In the genomic region with DNA sequence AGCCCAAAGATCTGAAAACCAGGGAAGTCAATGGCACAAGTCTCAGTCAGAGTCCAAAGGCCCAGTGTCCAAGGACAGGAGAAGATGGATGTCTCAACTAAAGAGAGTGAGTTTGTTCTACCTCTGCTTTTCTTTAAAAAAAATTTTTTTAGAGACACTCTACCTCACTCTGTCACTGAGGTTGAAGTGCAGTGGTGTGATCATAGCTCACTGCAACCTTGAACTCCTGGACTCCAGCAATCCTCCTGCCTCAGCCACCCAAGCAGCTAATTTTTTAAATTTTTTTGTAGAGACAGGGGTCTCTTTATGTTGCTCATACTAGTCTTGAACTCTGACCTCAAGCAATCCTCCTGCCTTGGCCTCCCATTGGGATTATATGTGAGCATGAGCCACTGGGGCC, we compare ENCODE assay signal across 27 cellular contexts.
"Had no signal": no experiment of that assay in that cellular context is flagged by ENCODE, and none has a peak within 500 bp of the region (broad histone marks: within the 10 kb centered on the region; RNA-seq: fewer than 3 reads in every experiment).

No MANE protein-coding gene starts in this region.

- H3K4me3 ChIP-seq: stomach, suprapubic skin, testis, thoracic aorta, thyroid gland, tibial artery, tibial nerve, transverse colon, upper lobe of left lung, upper lobe of right lung, uterus, vagina had no signal

- H3K36me3 ChIP-seq: stomach, suprapubic skin, thoracic aorta, thyroid gland, tibial artery, tibial nerve, transverse colon, upper lobe of left lung, upper lobe of right lung, uterus, vagina had no signal

- H3K4me1 ChIP-seq: stomach, suprapubic skin, testis, tibial artery, tibial nerve, transverse colon, upper lobe of left lung, upper lobe of right lung, uterus, vagina had no signal

- H3K27me3 ChIP-seq: stomach, suprapubic skin, testis, thyroid gland, tibial artery, tibial nerve, transverse colon, upper lobe of left lung, upper lobe of right lung, uterus, vagina had no signal

- H3K9me3 ChIP-seq: stomach, suprapubic skin, testis, thoracic aorta, thyroid gland, tibial artery, transverse colon, upper lobe of right lung, uterus, vagina had no signal

- ATAC-seq: stimulated activated effector memory CD8-positive, alpha-beta T cell treated with anti-CD3 and anti-CD28 coated beads, Interleukin-12 subunit alpha, Interleukin-12 subunit beta, amount 100 ng/mL, for 72 hours; stimulated activated memory B cell treated with anti-CD40 and anti-IgM and Interleukin-4, amounts not matched to agents 10 μg/mL and 1 μg/mL and 100 μg/mL, for 72 hours; stimulated activated naive B cell treated with anti-CD40 and anti-IgM and Interleukin-4, amounts not matched to agents 10 μg/mL and 1 μg/mL and 100 μg/mL, for 72 hours; stimulated activated naive CD8-positive, alpha-beta T cell treated with anti-CD3 and anti-CD28 coated beads, Interleukin-15, amount 100 ng/mL, for 72 hours; stimulated activated naive CD8-positive, alpha-beta T cell treated with anti-CD3 and anti-CD28 coated beads, Interleukin-15, Interleukin-2, amounts not matched to agents 100 U/mL and 50 U/mL, for 24 hours; upper lobe of right lung had no signal

- DNase-seq: stimulated activated CD4-positive, alpha-beta T cell treated with anti-CD3 and anti-CD28 coated beads, Interleukin-2, amount 100 ng/mL, for 48 hours; stimulated activated CD4-positive, alpha-beta T cell treated with anti-CD3 and anti-CD28 coated beads, Interleukin-4, amount 100 ng/mL, for 1 hour; stimulated activated CD4-positive, alpha-beta T cell treated with anti-CD3 and anti-CD28 coated beads, Interleukin-4, amount 100 ng/mL, for 24 hours; stimulated activated CD4-positive, alpha-beta T cell treated with anti-CD3 and anti-CD28 coated beads, Interleukin-4, amount 100 ng/mL, for 4 hours; stimulated activated CD8-positive, alpha-beta memory T cell treated with anti-CD3 and anti-CD28 coated beads, Interleukin-4, amount 100 ng/mL, for 48 hours; stimulated activated naive B cell treated with anti-CD40 and anti-IgM and Interleukin-4, amounts not matched to agents 10 μg/mL and 1 μg/mL and 100 μg/mL, for 72 hours; stimulated activated naive CD4-positive, alpha-beta T cell; stimulated activated naive CD4-positive, alpha-beta T cell treated with Interleukin-2 at 50 U/mL for 16 hours; stimulated activated naive CD8-positive, alpha-beta T cell treated with anti-CD3 and anti-CD28 coated beads, Interleukin-15, amount 100 ng/mL, for 72 hours; stimulated activated naive CD8-positive, alpha-beta T cell treated with anti-CD3 and anti-CD28 coated beads, Interleukin-15, Interleukin-2, amounts not matched to agents 100 U/mL and 50 U/mL, for 24 hours; stomach; substantia nigra; testis; thyroid gland; tibial artery; transverse colon; trophoblast cell; upper lobe of left lung; upper lobe of right lung; uterus had no signal

- FAIRE-seq: urothelium cell line had no signal

- H3K27ac ChIP-seq: stomach, suprapubic skin, testis, thoracic aorta, thyroid gland, tibial artery, tibial nerve, transverse colon, upper lobe of left lung, upper lobe of right lung, uterus, vagina had no signal
